ENCODE assay signal across 28 cellular contexts in the genomic region with DNA sequence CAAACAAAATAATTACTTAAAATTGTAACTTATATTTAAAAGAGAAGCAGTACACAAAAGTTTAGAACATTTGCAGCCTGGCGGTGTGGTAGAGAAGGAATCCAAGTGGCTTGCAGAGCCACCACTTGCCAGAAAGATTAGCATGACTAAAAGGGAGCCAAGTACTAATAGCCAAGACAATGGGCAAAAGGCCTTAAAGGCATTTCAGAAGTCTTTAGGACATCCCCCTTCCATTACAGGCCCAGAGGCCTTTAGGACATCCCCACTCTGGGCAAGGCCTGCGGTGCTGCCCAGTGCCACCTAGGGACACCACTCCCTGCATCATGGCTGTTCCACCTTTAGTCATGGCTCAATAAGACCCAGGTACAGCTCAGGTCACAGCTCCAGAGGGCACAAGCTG. TPM values are rescaled to one million over a fixed set of nuclear protein-coding genes. Genes with fewer than 3 reads are reported as not detected.
"Had no signal": no experiment of that assay in that cellular context is flagged by ENCODE, and none has a peak within 500 bp of the region (broad histone marks: within the 10 kb centered on the region; RNA-seq: fewer than 3 reads in every experiment).

No MANE protein-coding gene starts in this region.

- H3K36me3 Mint-ChIP-seq: activated naive CD8-positive, alpha-beta T cell treated with anti-CD3 and anti-CD28 coated beads, Interleukin-2, amount 10 ng/mL, durations not matched to agents 7 days and 5 days; T-cell had no signal

- H3K4me3 Mint-ChIP-seq: activated CD8-positive, alpha-beta T cell treated with anti-CD3 and anti-CD28 coated beads, Interleukin-2, amount 10 ng/mL, durations not matched to agents 7 days and 5 days; activated naive CD8-positive, alpha-beta T cell treated with anti-CD3 and anti-CD28 coated beads, Interleukin-2, amount 10 ng/mL, durations not matched to agents 7 days and 5 days; T-cell had no signal

- H3K27me3 ChIP-seq: adrenal gland, MG63 had no signal

- ATAC-seq: activated CD8-positive, alpha-beta T cell treated with anti-CD3 and anti-CD28 coated beads, Interleukin-2, amount 10 ng/mL, durations not matched to agents 7 days and 5 days; Panc1; Right ventricle myocardium inferior; T-cell had no signal

- H3K9me3 ChIP-seq: adrenal gland, MG63 had no signal

- DNase-seq: activated CD4-positive, alpha-beta T cell treated with anti-CD3 and anti-CD28 coated beads for 48 hours; activated CD4-positive, alpha-beta T cell treated with anti-CD3 and anti-CD28 coated beads, Interleukin-2, amount 50 U/mL, for 4 hours; activated CD4-positive, CD25-positive, alpha-beta regulatory T cell treated with anti-CD3 and anti-CD28 coated beads, Interleukin-2, amount 50 U/mL, for 72 hours; activated CD8-positive, alpha-beta memory T cell treated with anti-CD3 and anti-CD28 coated beads, Interleukin-2, amount 50 U/mL, for 48 hours; activated CD8-positive, alpha-beta T cell treated with anti-CD3 and anti-CD28 coated beads, Interleukin-2, amount 10 ng/mL, durations not matched to agents 7 days and 5 days; activated naive CD4-positive, alpha-beta T cell treated with anti-CD3 and anti-CD28 coated beads, Interleukin-2, amount 50 U/mL, for 16 hours; activated naive CD8-positive, alpha-beta T cell treated with anti-CD3 and anti-CD28 coated beads, Interleukin-2, amount 10 ng/mL, durations not matched to agents 7 days and 5 days; activated T-cell treated with anti-CD3 and anti-CD28 coated beads, Interleukin-2, amount 50 U/mL, for 1 hour; adrenal gland; anterior cingulate cortex; cerebellar nuclear complex; MG63; MV-4-11; NCI-H1092 treated with DMSO at 0.1 percent for 48 hours; NCI-H1417 treated with DMSO at 0.1 percent for 48 hours; NCI-H1694 treated with DMSO at 0.1 percent for 48 hours; NCI-H2029 treated with DMSO at 0.1 percent for 48 hours; NCI-H345; NCI-H524; NCI-H82; RPMI8226; T-cell; T-helper 2 cell; T1000 had no signal

- H3K27ac ChIP-seq: adrenal gland, SK-N-MC had no signal

- H3K4me3 ChIP-seq: adrenal gland, MG63, SK-N-MC had no signal

- H3K4me1 ChIP-seq: adrenal gland had no signal

- H3K27ac Mint-ChIP-seq: activated CD8-positive, alpha-beta T cell treated with anti-CD3 and anti-CD28 coated beads, Interleukin-2, amount 10 ng/mL, durations not matched to agents 7 days and 5 days; activated naive CD8-positive, alpha-beta T cell treated with anti-CD3 and anti-CD28 coated beads, Interleukin-2, amount 10 ng/mL, durations not matched to agents 7 days and 5 days; T-cell had no signal

- H3K4me1 Mint-ChIP-seq: activated naive CD8-positive, alpha-beta T cell treated with anti-CD3 and anti-CD28 coated beads, Interleukin-2, amount 10 ng/mL, durations not matched to agents 7 days and 5 days had no signal

- H3K9me3 Mint-ChIP-seq: activated naive CD8-positive, alpha-beta T cell treated with anti-CD3 and anti-CD28 coated beads, Interleukin-2, amount 10 ng/mL, durations not matched to agents 7 days and 5 days had no signal

- H3K36me3 ChIP-seq: adrenal gland, MG63 had no signal

RNA-seq across cellular contexts. Expression of a gene that starts 32.4 kb away (rescaled TPM):
- total RNA-seq: activated CD8-positive, alpha-beta T cell treated with anti-CD3 and anti-CD28 coated beads, Interleukin-2, amount 10 ng/mL, durations not matched to agents 7 days and 5 days; activated naive CD8-positive, alpha-beta T cell treated with anti-CD3 and anti-CD28 coated beads, Interleukin-2, amount 10 ng/mL, durations not matched to agents 7 days and 5 days; adrenal gland; cardiac septum; Right ventricle myocardium inferior; T-cell had no signal
- polyA plus RNA-seq: adrenal gland had no signal

RNA-seq across cellular contexts. Expression of a gene that starts 46.9 kb away (rescaled TPM):
- total RNA-seq: activated CD8-positive, alpha-beta T cell treated with anti-CD3 and anti-CD28 coated beads, Interleukin-2, amount 10 ng/mL, durations not matched to agents 7 days and 5 days; activated naive CD8-positive, alpha-beta T cell treated with anti-CD3 and anti-CD28 coated beads, Interleukin-2, amount 10 ng/mL, durations not matched to agents 7 days and 5 days; adrenal gland; cardiac septum; Right ventricle myocardium inferior; T-cell had no signal
- polyA plus RNA-seq: adrenal gland had no signal

RNA-seq across cellular contexts. Expression of a gene that starts 48.9 kb away (rescaled TPM):
- total RNA-seq: activated CD8-positive, alpha-beta T cell treated with anti-CD3 and anti-CD28 coated beads, Interleukin-2, amount 10 ng/mL, durations not matched to agents 7 days and 5 days; activated naive CD8-positive, alpha-beta T cell treated with anti-CD3 and anti-CD28 coated beads, Interleukin-2, amount 10 ng/mL, durations not matched to agents 7 days and 5 days; adrenal gland; cardiac septum; Right ventricle myocardium inferior; T-cell had no signal
- polyA plus RNA-seq: adrenal gland had no signal
